In the genomic region with DNA sequence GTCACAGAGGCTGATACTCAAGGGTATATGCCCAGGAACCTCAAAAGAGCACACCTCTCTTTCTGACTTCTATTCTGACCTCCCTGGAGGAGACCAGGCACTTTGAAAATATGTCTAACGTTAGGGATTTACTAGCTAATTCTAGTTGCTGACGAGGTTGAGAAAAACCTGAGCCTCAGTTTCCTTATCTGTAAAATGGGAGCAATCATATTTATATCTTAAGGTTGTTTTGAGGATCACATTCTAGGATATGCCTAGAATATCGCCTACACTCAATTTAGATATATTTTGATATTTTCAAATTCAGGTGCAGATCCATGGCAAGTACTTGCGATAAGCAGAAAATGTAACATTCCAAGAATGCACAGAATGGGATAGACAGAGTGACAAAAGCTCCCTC, we compare ENCODE assay signal across 8 cellular contexts.
"Had no signal": no experiment of that assay in that cellular context is flagged by ENCODE, and none has a peak within 500 bp of the region (broad histone marks: within the 10 kb centered on the region; RNA-seq: fewer than 3 reads in every experiment).

No MANE protein-coding gene starts in this region.

- ATAC-seq: GM12878 had no signal

- DNase-seq: GDM1, GF-D8 had no signal

- H3K4me3 ChIP-seq: GM12878 had no signal

- FAIRE-seq: G401.6, GM12878, GM12891, GM12892, GM18507, GM19239 had no signal
